13 cellular contexts compared by ENCODE assay signal in the genomic region with DNA sequence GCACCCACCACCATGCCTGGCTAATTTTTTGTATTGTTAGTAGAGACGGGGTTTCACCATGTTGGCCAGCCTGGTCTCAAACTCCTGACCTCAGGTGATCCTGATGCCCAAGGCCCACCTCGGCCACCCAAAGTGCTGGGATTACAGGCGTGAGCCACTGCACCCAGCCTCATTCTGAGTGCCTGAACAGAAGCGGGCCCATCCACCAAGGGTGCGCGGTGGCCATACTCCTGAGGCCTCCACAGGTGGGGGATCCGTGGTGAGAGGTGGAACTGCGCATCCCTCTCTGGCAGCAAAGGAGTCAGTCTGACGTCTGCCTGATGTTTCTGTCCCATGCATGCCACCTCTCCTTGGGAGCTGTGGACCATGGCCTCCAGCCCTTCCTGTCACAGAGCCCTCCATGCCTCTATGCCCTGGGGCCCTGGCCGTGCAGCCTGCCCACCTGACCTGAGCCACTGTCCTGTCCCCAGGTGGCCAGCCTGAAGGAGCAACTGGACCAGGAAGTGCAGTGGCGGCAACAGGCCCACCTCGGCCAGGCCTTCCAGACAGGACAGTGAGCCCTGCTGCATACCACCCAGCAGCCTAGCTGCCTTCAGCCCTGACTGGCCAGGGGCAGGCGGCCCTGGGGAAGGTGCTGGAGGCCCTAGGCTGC. TPM values are rescaled to one million over a fixed set of nuclear protein-coding genes. Genes with fewer than 3 reads are reported as not detected.
A peak's percentile ranks its signal among the peaks of the same experiment; 100 is the strongest.
DNase-seq lines count a peak whose midpoint lies in the region; ATAC-seq, FAIRE-seq and TF ChIP-seq lines count a peak whose summit lies in the region.
"Had no signal": no experiment of that assay in that cellular context is flagged by ENCODE, and none has a peak within 500 bp of the region (broad histone marks: within the 10 kb centered on the region; RNA-seq: fewer than 3 reads in every experiment).

No MANE protein-coding gene starts in this region.

- H2AFZ ChIP-seq in HepG2 (ENCODE audit: low read length), result no peak overlapping the region
- no peak overlapping the region for H2AFZ ChIP-seq in SK-N-SH (ENCODE audit: low read depth)

- H3K27me3 ChIP-seq in body of pancreas (no peaks in the 10 kb centered on the region), HepG2 (ENCODE audit: control insufficient read depth in 1 of 2, insufficient read depth in 2 of 2, low read length in 2 of 2) (peaks cover 35 to 96% of the 10 kb centered on the region in 2 experiments), stomach (peaks cover 0 to 11% (median 0%) of the 10 kb centered on the region in 3 donors), SK-N-SH (ENCODE audit: insufficient read depth) (no peaks in the 10 kb centered on the region)
- H3K27me3 ChIP-seq: colonic mucosa had no signal

- H3K27ac ChIP-seq in body of pancreas (peak overlapping the region; percentile 69 to 81 (median 76)), HepG2 (ENCODE audit: extremely low read length, insufficient read depth, low read length) (no peak overlapping the region), stomach (peak overlapping the region; percentile 47 to 82 (median 75)), SK-N-SH (ENCODE audit: low read depth in 2 of 2, low read length in 1 of 2) (no peak overlapping the region)
- H3K27ac ChIP-seq: colonic mucosa had no signal

- peak; percentile 33 for DNase-seq in CD14-positive monocyte (ENCODE audit: low spot score)
- DNase-seq in body of pancreas, result peak in 3 of 4 donors; percentile 1 to 11 (median 8)
- no peak for DNase-seq in HepG2 (ENCODE audit: low spot score)
- DNase-seq in stomach, result peak; percentile 24
- DNase-seq in SK-N-SH, result no peak
- DNase-seq in NCI-H2107 treated with DMSO at 0.1 percent for 48 hours (lab: John Stamatoyannopoulos, UW; ENCODE audit: unreplicated experiment), result no peak
- no peak for DNase-seq in activated T-cell treated with anti-CD3 and anti-CD28 coated beads, Interleukin-2, amount 50 U/mL, for 4 hours
- DNase-seq: activated naive CD8-positive, alpha-beta T cell treated with anti-CD3 and anti-CD28 coated beads for 36 hours; naive thymus-derived CD8-positive, alpha-beta T cell had no signal

- intact Hi-C loops in CD14-positive monocyte (cut with micrococcal nuclease), result loop anchor here in 1 of 2 donors (10.0 kb wide), 2 partner anchors 164 to 744 kb away; partner anchors contain the start of genes D2HGDH and PPP1R7
- intact Hi-C loops in body of pancreas (cut with DNase I), result no loop called here
- intact Hi-C loops in HepG2 (cut with micrococcal nuclease; ENCODE audit: unreplicated experiment), result loop anchor here (1.0 kb wide), 1 partner anchor 135 kb away; no protein-coding TSS in a partner anchor
- intact Hi-C loops in stomach (cut with DNase I; ENCODE audit: low total_unique reads), result no loop called here

- H3K4me1 ChIP-seq in body of pancreas, result peaks cover 57% of the 10 kb centered on the region
- peaks cover 48% of the 10 kb centered on the region for H3K4me1 ChIP-seq in HepG2 (ENCODE audit: insufficient read depth, low read length)
- peaks cover 30 to 58% (median 44%) of the 10 kb centered on the region in 4 donors for H3K4me1 ChIP-seq in stomach
- H3K4me1 ChIP-seq in SK-N-SH (ENCODE audit: control insufficient read depth in 1 of 2, insufficient read depth in 2 of 2, low read depth in 1 of 2, low read length in 1 of 2), result peaks cover 0 to 5% of the 10 kb centered on the region in 2 experiments; a peak in 2 of 4 replicates

- H3K9me3 Mint-ChIP-seq in CD14-positive monocyte, result peaks cover 0 to 5% (median 2%) of the 10 kb centered on the region in 7 donors
- no peaks in the 10 kb centered on the region for H3K9me3 Mint-ChIP-seq in activated T-cell treated with anti-CD3 and anti-CD28 coated beads, Interleukin-2, amount 50 U/mL, for 4 hours
- H3K9me3 Mint-ChIP-seq: activated naive CD8-positive, alpha-beta T cell treated with anti-CD3 and anti-CD28 coated beads for 36 hours; naive thymus-derived CD8-positive, alpha-beta T cell had no signal

- no peak overlapping the region for H3K4me3 ChIP-seq in body of pancreas
- H3K4me3 ChIP-seq in HepG2 (replicated peaks in 1 of 3; ENCODE audit: insufficient read depth in 1 of 3, low read depth in 2 of 3, low read length in 3 of 3), result no peak overlapping the region
- H3K4me3 ChIP-seq in stomach, result no peak overlapping the region
- H3K4me3 ChIP-seq in SK-N-SH (ENCODE audit: low read depth in 2 of 2, low read length in 1 of 2), result no peak overlapping the region
- H3K4me3 ChIP-seq: colonic mucosa had no signal

- CTCF ChIA-PET in HepG2 (lab: Yijun Ruan, JAX; ENCODE audit: low intra/inter-chr PET ratio, low total read pairs), result interaction anchor here (1.4 to 3.8 kb wide), 5 partner anchors 22 to 139 kb away, joined by 3 to 20 read pairs (median 11); no protein-coding TSS in a partner anchor
- CTCF ChIA-PET in SK-N-SH (lab: Yijun Ruan, JAX), result interaction anchor here (0.9 to 1.6 kb wide), 3 partner anchors 25 to 78 kb away, joined by 3 to 5 read pairs (median 4); no protein-coding TSS in a partner anchor

- H3K4me3 Mint-ChIP-seq in CD14-positive monocyte, result no peak overlapping the region
- no peak overlapping the region for H3K4me3 Mint-ChIP-seq in activated T-cell treated with anti-CD3 and anti-CD28 coated beads, Interleukin-2, amount 50 U/mL, for 4 hours
- H3K4me3 Mint-ChIP-seq: activated naive CD8-positive, alpha-beta T cell treated with anti-CD3 and anti-CD28 coated beads for 36 hours; naive thymus-derived CD8-positive, alpha-beta T cell had no signal

- TF ChIP-seq POLR2A in body of pancreas (IDR thresholded peaks at IDR 0.05) (no peak), HepG2 (IDR thresholded peaks at IDR 0.05; ENCODE audit: insufficient read depth in 1 of 2, low read depth in 2 of 2, low read length in 2 of 2) (no peak), stomach (IDR thresholded peaks at IDR 0.05) (no peak)

- peaks cover 18% of the 10 kb centered on the region for H3K4me1 Mint-ChIP-seq in CD14-positive monocyte
- no peaks in the 10 kb centered on the region for H3K4me1 Mint-ChIP-seq in activated T-cell treated with anti-CD3 and anti-CD28 coated beads, Interleukin-2, amount 50 U/mL, for 4 hours (ENCODE audit: low read depth)

- no peaks in the 10 kb centered on the region; the same call in 1 of the 2 replicates for H4K20me1 ChIP-seq in HepG2 (ENCODE audit: insufficient read depth, low read length)
- no peaks in the 10 kb centered on the region for H4K20me1 ChIP-seq in SK-N-SH (ENCODE audit: insufficient read depth)

- H3K27ac Mint-ChIP-seq in CD14-positive monocyte, result peak overlapping the region in 2 of 7 donors; percentile 8 to 30
- H3K27ac Mint-ChIP-seq: activated naive CD8-positive, alpha-beta T cell treated with anti-CD3 and anti-CD28 coated beads for 36 hours; naive thymus-derived CD8-positive, alpha-beta T cell had no signal

- no peaks in the 10 kb centered on the region for H3K9me2 ChIP-seq in SK-N-SH

- no peaks in the 10 kb centered on the region for H3K36me3 Mint-ChIP-seq in CD14-positive monocyte
- H3K36me3 Mint-ChIP-seq in activated T-cell treated with anti-CD3 and anti-CD28 coated beads, Interleukin-2, amount 50 U/mL, for 4 hours (ENCODE audit: insufficient read depth), result no peaks in the 10 kb centered on the region
- H3K36me3 Mint-ChIP-seq: activated naive CD8-positive, alpha-beta T cell treated with anti-CD3 and anti-CD28 coated beads for 36 hours; naive thymus-derived CD8-positive, alpha-beta T cell had no signal

- TF ChIP-seq EP300 in HepG2 (IDR thresholded peaks at IDR 0.05; ENCODE audit: low read depth in 2 of 2, low read length in 2 of 2) (no peak), HepG2 (CRISPR knock-in tag; IDR thresholded peaks at IDR 0.05; ENCODE audit: borderline replicate concordance) (no peak), stomach (IDR thresholded peaks at IDR 0.05) (no peak), SK-N-SH (IDR thresholded peaks at IDR 0.05; ENCODE audit: borderline replicate concordance in 1 of 2, low read depth in 1 of 2, low read length in 1 of 2) (no peak)

- H3K27me3 Mint-ChIP-seq in CD14-positive monocyte (ENCODE audit: low read depth in 3 of 3), result peaks cover 13 to 31% (median 19%) of the 10 kb centered on the region in 3 donors
- peaks cover 5% of the 10 kb centered on the region for H3K27me3 Mint-ChIP-seq in activated T-cell treated with anti-CD3 and anti-CD28 coated beads, Interleukin-2, amount 50 U/mL, for 4 hours (ENCODE audit: low read depth)
- H3K27me3 Mint-ChIP-seq: activated naive CD8-positive, alpha-beta T cell treated with anti-CD3 and anti-CD28 coated beads for 36 hours had no signal

- 86 to 91% methylated on average over 10 to 13 of the region's 13 CpGs for WGBS in body of pancreas, 2 donors
- WGBS in HepG2 (ENCODE audit: low lambda C conversion rate), result 62% methylated on average over 10 of the region's 13 CpGs
- 77 to 96% (median 92%) methylated on average over 5 to 13 of the region's 13 CpGs for WGBS in stomach, 5 donors
- 70% methylated on average over 5 of the region's 13 CpGs for WGBS in SK-N-SH (ENCODE audit: low lambda C conversion rate)

- TF ChIP-seq RAD21 in HepG2 (CRISPR knock-in tag; IDR thresholded peaks at IDR 0.05), result no peak
- no peak for TF ChIP-seq RAD21 in SK-N-SH (IDR thresholded peaks at IDR 0.05; ENCODE audit: low read length)

- H3F3A ChIP-seq in SK-N-SH (replicated peaks; ENCODE audit: insufficient read depth), result no peaks in the 10 kb centered on the region

- H3K4me2 ChIP-seq in HepG2 (ENCODE audit: low read depth, low read length), result no peak overlapping the region
- no peak overlapping the region for H3K4me2 ChIP-seq in SK-N-SH

- ATAC-seq in body of pancreas, result no peak
- peak; percentile 2; the same call in 1 of the 3 replicates for ATAC-seq in HepG2
- ATAC-seq in esophagus mucosa, result no peak
- no peak for ATAC-seq in activated T-cell treated with anti-CD3 and anti-CD28 coated beads, Interleukin-2, amount 50 U/mL, for 4 hours
- ATAC-seq: naive thymus-derived CD8-positive, alpha-beta T cell had no signal

- TF ChIP-seq CTCF in CD14-positive monocyte (IDR thresholded peaks at IDR 0.05), result no peak
- no peak for TF ChIP-seq CTCF in body of pancreas (IDR thresholded peaks at IDR 0.05)
- TF ChIP-seq CTCF in HepG2 (CRISPR knock-in tag; IDR thresholded peaks at IDR 0.05), result no peak
- no peak for TF ChIP-seq CTCF in stomach (IDR thresholded peaks at IDR 0.05)
- TF ChIP-seq CTCF in SK-N-SH (IDR thresholded peaks at IDR 0.05), result no peak

- H3K9ac ChIP-seq in HepG2 (ENCODE audit: insufficient read depth, low read depth, low read length) (no peak overlapping the region), SK-N-SH (no peak overlapping the region)

- FAIRE-seq in HepG2 (lab: Jason Lieb, UNC), result no peak
- FAIRE-seq: GM12892, GM19239 had no signal

- H3K79me2 ChIP-seq in HepG2 (ENCODE audit: insufficient read depth, low read length) (no peaks in the 10 kb centered on the region), SK-N-SH (ENCODE audit: insufficient read depth) (no peaks in the 10 kb centered on the region)

- H3K36me3 ChIP-seq in body of pancreas (replicated peaks in 1 of 2; ENCODE audit: insufficient read depth in 1 of 2, low read depth in 2 of 2) (no peaks in the 10 kb centered on the region), HepG2 (replicated peaks in 1 of 2; ENCODE audit: control insufficient read depth in 1 of 2, insufficient read depth in 2 of 2, low read length in 2 of 2) (no peaks in the 10 kb centered on the region), stomach (no peaks in the 10 kb centered on the region), SK-N-SH (replicated peaks in 1 of 2; ENCODE audit: control insufficient read depth in 1 of 2, insufficient read depth in 2 of 2, low read length in 1 of 2) (no peaks in the 10 kb centered on the region)
- H3K36me3 ChIP-seq: colonic mucosa had no signal

- POLR2A ChIA-PET in HepG2 (lab: Yijun Ruan, JAX) (interaction anchor here (1.3 kb wide), 1 partner anchor 76 kb away, joined by 3 read pairs; no protein-coding TSS in a partner anchor), SK-N-SH (lab: Yijun Ruan, JAX) (no interaction called here)

- in situ Hi-C loops in HepG2 (cut with HindIII; ENCODE audit: extremely low pct_ligation_motif_present, low pct_unique_long_range_greater_than_20kb), result no loop called here

- no TSS peak for BruUV-seq in HepG2 (replicated peaks; lab: Mats Ljungman, UMichigan)

- H3K9me3 ChIP-seq in body of pancreas, result no peaks in the 10 kb centered on the region
- H3K9me3 ChIP-seq in HepG2 (ENCODE audit: low read length), result no peaks in the 10 kb centered on the region
- no peaks in the 10 kb centered on the region for H3K9me3 ChIP-seq in stomach
- no peaks in the 10 kb centered on the region for H3K9me3 ChIP-seq in SK-N-SH
- H3K9me3 ChIP-seq: colonic mucosa had no signal

RNA-seq across cellular contexts. Expression of gene SNED1, which starts 7.6 kb away (rescaled TPM):
- polyA plus RNA-seq in CD14-positive monocyte (under 1 TPM; 0.02 to 0.12 TPM), HepG2 (2011; rRNA removed) (0.35 and 0.65 TPM in 2 replicates), stomach (1 to 10 TPM; 2.0 to 2.7 (median 2.3) TPM), SK-N-SH (2012; rRNA removed) (0.03 TPM in 2 replicates)
- total RNA-seq in body of pancreas (10 to 100 TPM; 13.5 to 33.0 TPM), HepG2 (2016; rRNA removed; fragmentation: Illumina TruSeq; extraction: Trizol) (0.15 TPM in 1 of 2 replicates, not detected in the other), stomach (100 to 1,000 TPM in 1 of 5 donors, 10 to 100 TPM in 4; 11.4 to 106 (median 22.7) TPM), esophagus mucosa (3.9 TPM)
- total RNA-seq in HepG2 (2016; cell fraction: cytosol; rRNA removed; fragmentation: Illumina TruSeq; extraction: Trizol; ENCODE audit: low read depth), result 0.09 and 0.10 TPM in 2 replicates
- 0.03 and 0.26 TPM in 2 replicates for total RNA-seq in HepG2 (2016; cell fraction: insoluble cytoplasmic fraction; rRNA removed; fragmentation: Illumina TruSeq; extraction: Trizol)
- 0.10 and 0.12 TPM in 2 replicates for total RNA-seq in HepG2 (2016; cell fraction: membrane; rRNA removed; fragmentation: Illumina TruSeq; extraction: Trizol)
- total RNA-seq in HepG2 (2016; cell fraction: nucleus; rRNA removed; fragmentation: Illumina TruSeq; extraction: Trizol), result 0.13 and 0.62 TPM in 2 replicates
- polyA plus RNA-seq in HepG2 (2011; cell fraction: cytosol; rRNA removed), result 0.06 and 0.32 TPM in 2 replicates
- 1.2 and 1.4 TPM in 2 replicates for polyA plus RNA-seq in HepG2 (2011; cell fraction: nucleus; rRNA removed)
- 0.31 and 0.46 TPM in 2 replicates for polyA plus RNA-seq in HepG2 (2012)
- polyA plus RNA-seq in HepG2 (2016; cell fraction: cytosol; fragmentation: Illumina TruSeq; extraction: Trizol; ENCODE audit: low read depth), result 0.03 and 0.10 TPM in 2 replicates
- polyA plus RNA-seq in HepG2 (2016; cell fraction: insoluble cytoplasmic fraction; fragmentation: Illumina TruSeq; extraction: Trizol; ENCODE audit: low read depth), result 0.04 and 0.24 TPM in 2 replicates
- polyA plus RNA-seq in HepG2 (2016; cell fraction: membrane; fragmentation: Illumina TruSeq; extraction: Trizol; ENCODE audit: low read depth), result 0.02 and 0.09 TPM in 2 replicates
- polyA plus RNA-seq in HepG2 (2016; cell fraction: nucleus; fragmentation: Illumina TruSeq; extraction: Trizol; ENCODE audit: insufficient read depth, low read depth), result 0.19 and 1.7 TPM in 2 replicates
- polyA minus RNA-seq in HepG2 (2011; rRNA and poly(A)+ RNA removed; ENCODE audit: low replicate concordance), result 0.96 and 3.2 TPM in 2 replicates
- polyA minus RNA-seq in HepG2 (2011; cell fraction: cytosol; rRNA and poly(A)+ RNA removed), result 0.44 and 0.79 TPM in 2 replicates
- polyA minus RNA-seq in HepG2 (2011; cell fraction: nucleus; rRNA and poly(A)+ RNA removed), result 0.52 and 0.99 TPM in 2 replicates
- 0.05 and 0.09 TPM in 2 replicates for polyA plus RNA-seq in SK-N-SH (2012; cell fraction: cytosol; rRNA removed)
- 0.12 and 0.26 TPM in 2 replicates for polyA plus RNA-seq in SK-N-SH (2012; cell fraction: nucleus; rRNA removed)
- 1 to 10 TPM in 2 of 3 donors, under 1 TPM in 1; 0.53 to 2.1 (median 1.3) TPM for total RNA-seq in activated T-cell treated with anti-CD3 and anti-CD28 coated beads, Interleukin-2, amount 50 U/mL, for 4 hours

Comparison
In these comparisons a context has a peak if more than half of its experiments do, and no peak if none do; other contexts are left out.
1. DNase-seq: peak in CD14-positive monocyte (single experiment), body of pancreas (3 of 4) and stomach (single experiment); none in HepG2 (single experiment), SK-N-SH (single experiment), NCI-H2107 treated with DMSO at 0.1 percent for 48 hours (single experiment) and activated T-cell treated with anti-CD3 and anti-CD28 coated beads, Interleukin-2, amount 50 U/mL, for 4 hours (single experiment).
2. H3K27ac ChIP-seq: peak in body of pancreas (4 of 4) and stomach (5 of 5); none in HepG2 (single experiment) and SK-N-SH (0 of 2).